Comparison of ENCODE assay signal across 1 cellular context in genomic region chr11:69773626-69774353, GRCh38.
TF ChIP-seq lines count a peak whose summit lies in the region.

No MANE protein-coding gene starts in this region.

TF ChIP-seq in A549, 52 proteins besides CTCF, POLR2A, EP300 and RAD21:
- TF ChIP-seq MAX (IDR thresholded peaks at IDR 0.05), result no peak
